Comparison of ENCODE assay signal across 29 cellular contexts in genomic region chr2:108455571-108455970, GRCh38.
"Had no signal": no experiment of that assay in that cellular context is flagged by ENCODE, and none has a peak within 500 bp of the region (broad histone marks: within the 10 kb centered on the region; RNA-seq: fewer than 3 reads in every experiment).

No MANE protein-coding gene starts in this region.

- H3K4me1 ChIP-seq: testis, thyroid gland, tibial artery, upper lobe of right lung, uterus had no signal

- H3K27ac Mint-ChIP-seq: stimulated activated effector memory CD8-positive, alpha-beta T cell treated with anti-CD3 and anti-CD28 coated beads, Interleukin-12 subunit alpha, Interleukin-12 subunit beta, amount 100 ng/mL, for 72 hours; stimulated activated memory B cell treated with anti-CD40 and anti-IgM and Interleukin-4, amounts not matched to agents 10 μg/mL and 1 μg/mL and 100 μg/mL, for 72 hours; stimulated activated naive B cell treated with anti-CD40 and anti-IgM and Interleukin-4, amounts not matched to agents 10 μg/mL and 1 μg/mL and 100 μg/mL, for 72 hours; stimulated activated naive CD8-positive, alpha-beta T cell treated with anti-CD3 and anti-CD28 coated beads, Interleukin-15, amount 100 ng/mL, for 72 hours; stimulated activated naive CD8-positive, alpha-beta T cell treated with anti-CD3 and anti-CD28 coated beads, Interleukin-15, Interleukin-2, amounts not matched to agents 100 ng/mL and 50 ng/mL, for 24 hours; type B pancreatic cell had no signal

- H3K27me3 ChIP-seq: stomach, suprapubic skin, testis, thyroid gland, tibial artery, tibial nerve, transverse colon, upper lobe of left lung, upper lobe of right lung, uterus, vagina had no signal

- FAIRE-seq: urothelium cell line had no signal

- H3K4me3 ChIP-seq: stomach, suprapubic skin, testis, thoracic aorta, thyroid gland, tibial artery, tibial nerve, transverse colon, upper lobe of left lung, upper lobe of right lung, uterus, vagina had no signal

- H3K27me3 Mint-ChIP-seq: stimulated activated memory B cell treated with anti-CD40 and anti-IgM and Interleukin-4, amounts not matched to agents 10 μg/mL and 1 μg/mL and 100 μg/mL, for 72 hours; stimulated activated naive B cell treated with anti-CD40 and anti-IgM and Interleukin-4, amounts not matched to agents 10 μg/mL and 1 μg/mL and 100 μg/mL, for 72 hours; stimulated activated naive CD8-positive, alpha-beta T cell treated with anti-CD3 and anti-CD28 coated beads, Interleukin-15, amount 100 ng/mL, for 72 hours; stimulated activated naive CD8-positive, alpha-beta T cell treated with anti-CD3 and anti-CD28 coated beads, Interleukin-15, Interleukin-2, amounts not matched to agents 100 ng/mL and 50 ng/mL, for 24 hours; type B pancreatic cell had no signal

- H3K27ac ChIP-seq: stomach, suprapubic skin, testis, thoracic aorta, thyroid gland, tibial artery, tibial nerve, transverse colon, upper lobe of left lung, upper lobe of right lung, uterus, vagina had no signal

- H3K36me3 ChIP-seq: uterus had no signal

- H3K9me3 ChIP-seq: testis, thoracic aorta, thyroid gland, upper lobe of right lung had no signal

- DNase-seq: stimulated activated CD4-positive, alpha-beta T cell treated with anti-CD3 and anti-CD28 coated beads, Interleukin-2, amount 100 ng/mL, for 48 hours; stimulated activated CD4-positive, alpha-beta T cell treated with anti-CD3 and anti-CD28 coated beads, Interleukin-4, amount 100 ng/mL, for 1 hour; stimulated activated CD4-positive, alpha-beta T cell treated with anti-CD3 and anti-CD28 coated beads, Interleukin-4, amount 100 ng/mL, for 24 hours; stimulated activated CD4-positive, alpha-beta T cell treated with anti-CD3 and anti-CD28 coated beads, Interleukin-4, amount 100 ng/mL, for 4 hours; stimulated activated CD8-positive, alpha-beta memory T cell treated with anti-CD3 and anti-CD28 coated beads, Interleukin-4, amount 100 ng/mL, for 48 hours; stimulated activated naive B cell treated with anti-CD40 and anti-IgM and Interleukin-4, amounts not matched to agents 10 μg/mL and 1 μg/mL and 100 μg/mL, for 72 hours; stimulated activated naive CD4-positive, alpha-beta T cell; stimulated activated naive CD4-positive, alpha-beta T cell treated with Interleukin-2 at 50 U/mL for 16 hours; stimulated activated naive CD8-positive, alpha-beta T cell treated with anti-CD3 and anti-CD28 coated beads, Interleukin-15, amount 100 ng/mL, for 72 hours; stimulated activated naive CD8-positive, alpha-beta T cell treated with anti-CD3 and anti-CD28 coated beads, Interleukin-15, Interleukin-2, amounts not matched to agents 100 U/mL and 50 U/mL, for 24 hours; stomach; substantia nigra; testis; thyroid gland; tibial artery; transverse colon; trophoblast cell; upper lobe of left lung; upper lobe of right lung; uterus had no signal

- H3K4me3 Mint-ChIP-seq: stimulated activated effector memory CD8-positive, alpha-beta T cell treated with anti-CD3 and anti-CD28 coated beads, Interleukin-12 subunit alpha, Interleukin-12 subunit beta, amount 100 ng/mL, for 72 hours; stimulated activated memory B cell treated with anti-CD40 and anti-IgM and Interleukin-4, amounts not matched to agents 10 μg/mL and 1 μg/mL and 100 μg/mL, for 72 hours; stimulated activated naive B cell treated with anti-CD40 and anti-IgM and Interleukin-4, amounts not matched to agents 10 μg/mL and 1 μg/mL and 100 μg/mL, for 72 hours; stimulated activated naive CD8-positive, alpha-beta T cell treated with anti-CD3 and anti-CD28 coated beads, Interleukin-15, amount 100 ng/mL, for 72 hours; stimulated activated naive CD8-positive, alpha-beta T cell treated with anti-CD3 and anti-CD28 coated beads, Interleukin-15, Interleukin-2, amounts not matched to agents 100 ng/mL and 50 ng/mL, for 24 hours; type B pancreatic cell had no signal

- ATAC-seq: stimulated activated effector memory CD8-positive, alpha-beta T cell treated with anti-CD3 and anti-CD28 coated beads, Interleukin-12 subunit alpha, Interleukin-12 subunit beta, amount 100 ng/mL, for 72 hours; stimulated activated memory B cell treated with anti-CD40 and anti-IgM and Interleukin-4, amounts not matched to agents 10 μg/mL and 1 μg/mL and 100 μg/mL, for 72 hours; stimulated activated naive B cell treated with anti-CD40 and anti-IgM and Interleukin-4, amounts not matched to agents 10 μg/mL and 1 μg/mL and 100 μg/mL, for 72 hours; stimulated activated naive CD8-positive, alpha-beta T cell treated with anti-CD3 and anti-CD28 coated beads, Interleukin-15, amount 100 ng/mL, for 72 hours; stimulated activated naive CD8-positive, alpha-beta T cell treated with anti-CD3 and anti-CD28 coated beads, Interleukin-15, Interleukin-2, amounts not matched to agents 100 U/mL and 50 U/mL, for 24 hours; upper lobe of right lung had no signal
